ENCODE assay signal across 1 cellular context in the genomic region with DNA sequence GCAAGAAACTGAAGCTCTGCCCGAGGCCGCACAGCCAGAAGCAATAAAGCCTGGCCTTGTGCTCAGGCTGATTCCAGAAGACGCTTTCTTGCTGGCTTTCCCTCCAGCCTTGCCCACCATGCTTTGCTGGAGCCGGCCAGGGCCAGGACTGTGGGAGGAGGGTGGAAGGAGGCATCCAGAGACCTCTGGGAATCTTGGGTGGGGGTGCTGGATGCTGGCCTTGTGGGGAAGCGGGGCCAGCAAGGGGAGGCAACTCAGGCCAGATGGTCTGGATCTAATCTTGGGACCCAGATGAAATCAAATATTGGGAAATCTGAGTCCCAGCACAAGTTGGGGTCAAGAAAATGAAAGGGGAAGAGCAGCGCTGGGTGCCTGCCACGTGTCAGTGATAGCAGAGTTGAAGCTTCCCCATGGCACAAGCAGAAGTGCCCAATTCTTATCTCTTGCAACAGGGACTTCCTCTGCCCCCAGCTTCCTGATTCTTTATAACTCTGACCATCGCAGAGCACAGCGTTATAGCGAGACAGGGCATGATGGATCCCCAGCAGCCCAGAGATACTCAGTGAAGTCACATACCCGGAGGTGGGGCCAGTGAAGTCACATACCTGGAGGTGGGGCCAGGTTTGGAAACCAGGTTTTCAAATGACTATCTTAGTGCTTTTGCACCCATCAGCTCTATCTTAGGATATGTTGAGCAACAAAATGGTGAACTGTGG.
TF ChIP-seq lines count a peak whose summit lies in the region.

No MANE protein-coding gene starts in this region.

TF ChIP-seq in GM12878, 131 proteins besides CTCF, POLR2A, EP300 and RAD21:
- TF ChIP-seq SPI1 (IDR thresholded peaks at IDR 0.05; ENCODE audit: borderline replicate concordance, insufficient read depth, low read depth, low read length) (peak; percentile 13; the same call in 1 of the 2 replicates), SMAD5 (IDR thresholded peaks at IDR 0.05; ENCODE audit: low read depth) (no peak), JUNB (IDR thresholded peaks at IDR 0.05) (no peak)
